In genomic region chr7:128010392-128011078, GRCh38 we compare ENCODE assay signal across 12 cellular contexts. TPM values are rescaled to one million over a fixed set of nuclear protein-coding genes. Genes with fewer than 3 reads are reported as not detected.
DNase-seq lines count a peak whose midpoint lies in the region; ATAC-seq, FAIRE-seq and TF ChIP-seq lines count a peak whose summit lies in the region.
"Had no signal": no experiment of that assay in that cellular context is flagged by ENCODE, and none has a peak within 500 bp of the region (broad histone marks: within the 10 kb centered on the region; RNA-seq: fewer than 3 reads in every experiment).

No MANE protein-coding gene starts in this region.

- H4K20me1 ChIP-seq in PC-3 (ENCODE audit: low read length): no peaks in the 10 kb centered on the region

- no peaks in the 10 kb centered on the region; the same call in none of the 2 replicates for H3K36me3 ChIP-seq in H7 (replicated peaks; ENCODE audit: control insufficient read depth, insufficient read depth, low read length)
- H3K36me3 ChIP-seq in PC-3 (ENCODE audit: low read depth, low read length): peaks cover 5% of the 10 kb centered on the region

- TF ChIP-seq CTCF in PC-3 (conservative IDR thresholded peaks at IDR 0.05; ENCODE audit: low read depth, low read length) (0 out of 2 replicates have a peak, but pooled peaks have one; percentile 21), fibroblast of mammary gland (conservative IDR thresholded peaks at IDR 0.05; ENCODE audit: control insufficient read depth, insufficient read depth, low read depth, low read length) (peak; percentile 7), retinal pigment epithelial cell (conservative IDR thresholded peaks at IDR 0.05; ENCODE audit: low read depth, low read length) (peak; percentile 36)

- no peaks in the 10 kb centered on the region for H3K4me1 ChIP-seq in PC-3 (ENCODE audit: insufficient read depth, low read length)

- no peak overlapping the region for H3K4me2 ChIP-seq in PC-3 (ENCODE audit: low read length)
- H3K4me2 ChIP-seq: KMS-11 had no signal

- peak; percentile 36; the same call in 1 of the 2 replicates for ATAC-seq in PC-3
- no peak for ATAC-seq in HG02870 (IDR thresholded peaks at IDR 0.05; ENCODE audit: unreplicated experiment)

- no peak for FAIRE-seq in RCC 7860 (lab: Jason Lieb, UNC)
- FAIRE-seq: GM18507 had no signal

- no peak overlapping the region for H2AFZ ChIP-seq in PC-3 (ENCODE audit: low read length)

- no peaks in the 10 kb centered on the region for H3K9me3 ChIP-seq in PC-3 (ENCODE audit: low read length)

- BruUV-seq in PC-3 (replicated peaks; lab: Mats Ljungman, UMichigan): no TSS peak

- DNase-seq in H7: peak; percentile 34
- no peak for DNase-seq in PC-3
- DNase-seq in fibroblast of mammary gland (ENCODE audit: low read depth): no peak
- DNase-seq in retinal pigment epithelial cell (ENCODE audit: low read depth): no peak
- no peak for DNase-seq in RCC 7860 (ENCODE audit: low spot score)
- no peak for DNase-seq in DMS79 (lab: John Stamatoyannopoulos, UW)
- DNase-seq in activated gamma-delta T cell (lab: John Stamatoyannopoulos, UW): no peak
- DNase-seq: activated CD4-positive, alpha-beta T cell treated with anti-CD3 and anti-CD28 coated beads, Interleukin-2, amount 10 ng/mL, durations not matched to agents 7 days and 5 days had no signal

- H3K79me2 ChIP-seq in PC-3 (ENCODE audit: low read length): no peaks in the 10 kb centered on the region

- H3K27ac ChIP-seq in PC-3 (ENCODE audit: low read length): no peak overlapping the region
- H3K27ac ChIP-seq: KMS-11 had no signal

- no peaks in the 10 kb centered on the region for H3F3A ChIP-seq in PC-3 (ENCODE audit: low read length, unreplicated experiment)

- no peaks in the 10 kb centered on the region for H3K9me2 ChIP-seq in PC-3 (replicated peaks; ENCODE audit: low read length)

- CTCF ChIA-PET in PC-3 (lab: Charles Lee): no interaction called here

- POLR2A ChIA-PET in PC-3 (lab: Charles Lee; ENCODE audit: unreplicated experiment): no interaction called here

- H3K27me3 ChIP-seq in H7 (ENCODE audit: control insufficient read depth, insufficient read depth, low read length) (no peaks in the 10 kb centered on the region), PC-3 (ENCODE audit: low read length) (no peaks in the 10 kb centered on the region)

- H3K9ac ChIP-seq in PC-3 (ENCODE audit: low read length): no peak overlapping the region
- H3K9ac ChIP-seq: KMS-11 had no signal

- intact Hi-C loops in PC-3 (cut with micrococcal nuclease): no loop called here

- H3K4me3 ChIP-seq in H7 (ENCODE audit: insufficient read depth, low read depth, low read length) (no peak overlapping the region), PC-3 (ENCODE audit: low read length) (no peak overlapping the region), fibroblast of mammary gland (ENCODE audit: control insufficient read depth, low read depth, low read length) (no peak overlapping the region), retinal pigment epithelial cell (ENCODE audit: low read length) (no peak overlapping the region)

RNA-seq across cellular contexts. Expression of gene LRRC4, which starts 20.7 kb away (rescaled TPM):
- total RNA-seq in H7 (2014; rRNA removed; shearing (Covaris generic)): 5.8 and 5.9 TPM in 2 replicates
- 0.26 TPM in 1 of 2 replicates, not detected in the other for total RNA-seq in PC-3 (2014; rRNA removed)
- total RNA-seq: activated CD4-positive, alpha-beta T cell treated with anti-CD3 and anti-CD28 coated beads, Interleukin-2, amount 10 ng/mL, durations not matched to agents 7 days and 5 days; NCI-H460 had no signal
